ENCODE assay signal across 1 cellular context in genomic region chr16:21952793-21953540, GRCh38.
A peak's percentile ranks its signal among the peaks of the same experiment; 100 is the strongest.
TF ChIP-seq lines count a peak whose summit lies in the region.

UQCRC2 (plus strand) TSS chr16:21953361; CDS start chr16:21953424, 63 bp downstream.

TF ChIP-seq in GM12878, 131 proteins besides CTCF, POLR2A, EP300 and RAD21 (continued from another document and continues in another):
- no peak for TF ChIP-seq ZBTB4 (CRISPR knock-in tag; IDR thresholded peaks at IDR 0.05)
- no peak for TF ChIP-seq NFXL1 (IDR thresholded peaks at IDR 0.05; ENCODE audit: borderline replicate concordance)
- peak; percentile 100 for TF ChIP-seq CHD1 (IDR thresholded peaks at IDR 0.05; ENCODE audit: low read depth, low read length)
- peak; percentile 61 for TF ChIP-seq MTA2 (IDR thresholded peaks at IDR 0.05; ENCODE audit: low read depth)
- no peak for TF ChIP-seq REST (IDR thresholded peaks at IDR 0.05; ENCODE audit: low read depth, low read length)
- TF ChIP-seq SPI1 (IDR thresholded peaks at IDR 0.05; ENCODE audit: borderline replicate concordance, insufficient read depth, low read depth, low read length) = no peak
- peak; percentile 57 for TF ChIP-seq HCFC1 (IDR thresholded peaks at IDR 0.05; ENCODE audit: low read length)
- no peak for TF ChIP-seq CEBPB (IDR thresholded peaks at IDR 0.05; ENCODE audit: borderline replicate concordance in 1 of 2, low read depth in 2 of 2, low read length in 2 of 2)
- TF ChIP-seq IRF3 (IDR thresholded peaks at IDR 0.05) = peak; percentile 47; the same call in 1 of the 2 replicates
- TF ChIP-seq BCLAF1 (IDR thresholded peaks at IDR 0.05) = peak; percentile 97
- TF ChIP-seq SMARCA5 (IDR thresholded peaks at IDR 0.05) = no peak
- TF ChIP-seq HSF1 (IDR thresholded peaks at IDR 0.05; ENCODE audit: low read depth, low read length) = no peak
- peak; percentile 83 for TF ChIP-seq TAF1 (IDR thresholded peaks at IDR 0.05; ENCODE audit: borderline replicate concordance, low read depth, low read length)
- TF ChIP-seq ZBTB33 (IDR thresholded peaks at IDR 0.05) = no peak
- peak; percentile 95 for TF ChIP-seq RELB (IDR thresholded peaks at IDR 0.05; ENCODE audit: low read depth)
- TF ChIP-seq BRCA1 (IDR thresholded peaks at IDR 0.05; ENCODE audit: low read depth, low read length) = no peak; the same call in 1 of the 2 replicates
- TF ChIP-seq SMAD1 (IDR thresholded peaks at IDR 0.05; ENCODE audit: low read depth, partially characterized antibody) = peak; percentile 76
- TF ChIP-seq ZNF592 (IDR thresholded peaks at IDR 0.05) = no peak
- no peak for TF ChIP-seq NR2C2 (IDR thresholded peaks at IDR 0.05; ENCODE audit: borderline replicate concordance, control insufficient read depth, insufficient read length, low read depth)
- peak in 1 of 2 experiments; percentile 5; a peak in 2 of 3 replicates for TF ChIP-seq EGR1 (IDR thresholded peaks at IDR 0.05; ENCODE audit: borderline replicate concordance in 1 of 2, low read depth in 2 of 2, low read length in 2 of 2)
- TF ChIP-seq USF1 (IDR thresholded peaks at IDR 0.05; ENCODE audit: borderline replicate concordance, extremely low read length, insufficient read depth, low read depth, low read length) = peak; percentile 24
- TF ChIP-seq BMI1 (IDR thresholded peaks at IDR 0.05; ENCODE audit: borderline replicate concordance) = no peak
- TF ChIP-seq SIN3A (IDR thresholded peaks at IDR 0.05; ENCODE audit: low read depth, low read length) = peak; percentile 80
- no peak for TF ChIP-seq GATAD2B (conservative IDR thresholded peaks at IDR 0.05; ENCODE audit: low read depth)
- no peak for TF ChIP-seq ETV6 (conservative IDR thresholded peaks at IDR 0.05 in 1 of 2, IDR thresholded peaks at IDR 0.05 in 1 of 2; ENCODE audit: borderline replicate concordance in 1 of 2, low read depth in 1 of 2)
- peak; percentile 90; the same call in 1 of the 2 replicates for TF ChIP-seq WRNIP1 (IDR thresholded peaks at IDR 0.05; ENCODE audit: borderline replicate concordance, low read depth, low read length)
